10 cellular contexts compared by ENCODE assay signal in the genomic region with DNA sequence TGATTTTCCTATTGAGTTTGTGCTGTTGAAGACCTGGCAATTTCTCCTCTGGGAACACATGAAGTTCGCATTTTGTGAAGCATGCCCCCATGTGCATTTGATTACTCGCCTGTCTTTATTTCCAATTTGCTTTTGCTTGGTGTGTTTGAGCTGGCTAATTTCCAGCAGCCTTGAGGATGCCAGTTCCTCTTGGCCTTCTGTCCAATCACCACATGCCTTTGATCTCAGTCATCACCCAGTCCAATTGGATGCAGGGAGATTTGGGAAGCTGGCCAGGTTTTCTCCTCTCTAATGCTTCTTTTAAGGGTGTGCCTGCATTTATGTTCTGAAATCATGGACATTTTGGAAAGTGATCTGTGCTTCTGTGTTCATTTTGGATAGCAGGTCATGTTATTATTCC. TPM values are rescaled to one million over a fixed set of nuclear protein-coding genes. Genes with fewer than 3 reads are reported as not detected.
DNase-seq lines count a peak whose midpoint lies in the region; ATAC-seq and TF ChIP-seq lines count a peak whose summit lies in the region.
"Had no signal": no experiment of that assay in that cellular context is flagged by ENCODE, and none has a peak within 500 bp of the region (broad histone marks: within the 10 kb centered on the region; RNA-seq: fewer than 3 reads in every experiment).

No MANE protein-coding gene starts in this region.

- peaks cover 21% of the 10 kb centered on the region for H3K4me1 ChIP-seq in psoas muscle

- DNase-seq in DMS 273 (lab: John Stamatoyannopoulos, UW; ENCODE audit: unreplicated experiment) (peak; percentile 83), NCI-H226 (peak; percentile 56), dermis blood vessel endothelial cell (peak; percentile 52), psoas muscle (peak; percentile 47 to 55), AML-193 (lab: John Stamatoyannopoulos, UW) (no peak), iPS-NIHi7 (ENCODE audit: extremely low spot score) (no peak)
- no peak for DNase-seq in stimulated activated naive CD4-positive, alpha-beta T cell (lab: John Stamatoyannopoulos, UW)
- DNase-seq: posterior cingulate gyrus had no signal

- WGBS in psoas muscle, 3 donors: 44 to 50% (median 49%) methylated on average over 2 of the region's 2 CpGs

- intact Hi-C loops in psoas muscle (cut with DNase I): no loop called here

- H3K27ac ChIP-seq in psoas muscle: no peak overlapping the region
- H3K27ac ChIP-seq: VCaP had no signal

- H3K4me3 ChIP-seq in psoas muscle: no peak overlapping the region

- H3K36me3 ChIP-seq in psoas muscle (ENCODE audit: insufficient read depth in 1 of 2, low read depth in 1 of 2): no peaks in the 10 kb centered on the region

- peak in 2 of 4 donors; percentile 43 to 48 for ATAC-seq in psoas muscle
- ATAC-seq in GM21717 (IDR thresholded peaks at IDR 0.05; ENCODE audit: unreplicated experiment): no peak

- H3K27me3 ChIP-seq in psoas muscle (ENCODE audit: insufficient read depth in 3 of 3, low read length in 2 of 3): no peaks in the 10 kb centered on the region

- H3K9me3 ChIP-seq in psoas muscle: no peaks in the 10 kb centered on the region

- TF ChIP-seq CTCF in psoas muscle (IDR thresholded peaks at IDR 0.05): no peak

RNA-seq across cellular contexts. Expression of gene TMEM100, which starts 3.8 kb away (rescaled TPM):
- total RNA-seq in dermis blood vessel endothelial cell (7.3 and 8.0 TPM in 2 replicates), psoas muscle (1 to 10 TPM; 2.3 to 8.2 (median 4.9) TPM)
- 10 to 100 TPM in 2 of 3 donors, 1 to 10 TPM in 1; 2.3 to 79.9 (median 13.3) TPM for polyA plus RNA-seq in psoas muscle

RNA-seq across cellular contexts. Expression of gene PCTP, which starts 24.4 kb away (rescaled TPM):
- total RNA-seq in dermis blood vessel endothelial cell (40.2 and 44.1 TPM in 2 replicates), psoas muscle (10 to 100 TPM in 3 of 4 donors, 1 to 10 TPM in 1; 9.7 to 24.8 (median 12.2) TPM)
- 10 to 100 TPM; 14.7 to 19.4 (median 14.9) TPM for polyA plus RNA-seq in psoas muscle

Comparison
In these comparisons a context has a peak if more than half of its experiments do, and no peak if none do; other contexts are left out.
1. DNase-seq: peak in DMS 273 (single experiment), NCI-H226 (single experiment), dermis blood vessel endothelial cell (single experiment) and psoas muscle (2 of 2); none in AML-193 (0 of 2), iPS-NIHi7 (single experiment) and stimulated activated naive CD4-positive, alpha-beta T cell (0 of 6).